In the genomic region with DNA sequence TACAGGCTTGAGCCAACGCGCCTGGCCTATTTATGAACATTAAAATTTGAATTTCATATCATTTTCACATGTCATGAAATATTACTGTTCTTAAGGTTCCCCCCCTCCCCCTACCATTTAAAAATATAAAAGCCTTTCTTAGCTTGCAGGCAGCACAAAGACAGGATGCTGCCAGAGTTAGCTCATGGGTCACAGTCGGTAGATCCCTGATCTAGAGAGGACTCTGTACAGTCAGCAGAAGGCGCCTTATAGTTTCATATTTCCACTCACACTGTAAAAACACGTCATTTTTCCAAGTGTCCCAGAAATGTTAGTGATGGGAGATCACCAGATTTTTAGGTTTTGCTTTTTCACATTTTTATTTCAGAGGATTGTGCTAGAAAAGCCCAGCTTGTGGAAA, we compare ENCODE assay signal across 18 cellular contexts. TPM values are rescaled to one million over a fixed set of nuclear protein-coding genes. Genes with fewer than 3 reads are reported as not detected.
A peak's percentile ranks its signal among the peaks of the same experiment; 100 is the strongest.
DNase-seq lines count a peak whose midpoint lies in the region; TF ChIP-seq lines count a peak whose summit lies in the region.
"Had no signal": no experiment of that assay in that cellular context is flagged by ENCODE, and none has a peak within 500 bp of the region (broad histone marks: within the 10 kb centered on the region; RNA-seq: fewer than 3 reads in every experiment).

No MANE protein-coding gene starts in this region.

- H3K9ac ChIP-seq in skeletal muscle tissue (ENCODE audit: low read depth in 1 of 3, low read length in 3 of 3), result peak overlapping the region; percentile 37 to 73 (median 71)

- 86 to 88% (median 86%) methylated on average over 5 of the region's 5 CpGs for WGBS in ovary, 3 donors

- H3K27ac ChIP-seq in caudate nucleus (ENCODE audit: low read depth, low read length) (peak overlapping the region; percentile 64), right atrium auricular region (peak overlapping the region; percentile 77 to 89), skeletal muscle tissue (ENCODE audit: low read depth, low read length) (peak overlapping the region; percentile 93), ovary (no peak overlapping the region)
- H3K27ac ChIP-seq: epithelial cell of prostate, spleen had no signal

- H3K27me3 ChIP-seq in right atrium auricular region (no peaks in the 10 kb centered on the region), skeletal muscle tissue (ENCODE audit: control insufficient read depth in 3 of 3, insufficient read depth in 3 of 3, low read length in 3 of 3) (no peaks in the 10 kb centered on the region), ovary (no peaks in the 10 kb centered on the region)
- H3K27me3 ChIP-seq: spleen had no signal

- intact Hi-C loops in ovary (cut with DNase I), result no loop called here

- no peak for TF ChIP-seq EP300 in ovary (IDR thresholded peaks at IDR 0.05)

- DNase-seq in DMS53 (lab: John Stamatoyannopoulos, UW), result peak; percentile 55
- no peak for DNase-seq in DMS53 treated with DMSO at 0.1 percent for 48 hours (lab: John Stamatoyannopoulos, UW; ENCODE audit: unreplicated experiment)
- no peak for DNase-seq in caudate nucleus (lab: John Stamatoyannopoulos, UW)
- no peak for DNase-seq in right atrium auricular region (ENCODE audit: low spot score)
- DNase-seq in NOMO-1 (lab: John Stamatoyannopoulos, UW; ENCODE audit: unreplicated experiment in 2 of 2), result no peak
- no peak for DNase-seq in mesenteric fat pad (ENCODE audit: low spot score)
- DNase-seq in ovary, result no peak
- DNase-seq: activated CD8-positive, alpha-beta memory T cell treated with anti-CD3 and anti-CD28 coated beads for 24 hours; activated naive CD8-positive, alpha-beta T cell treated with anti-CD3 and anti-CD28 coated beads, Interleukin-2, amount 50 U/mL, for 24 hours; DMS79 treated with DMSO at 0.1 percent for 48 hours; KBM-7; NCI-H1048; NCI-H2171; spleen; stimulated activated naive CD4-positive, alpha-beta T cell; T-helper 1 cell had no signal

- no peak for TF ChIP-seq POLR2A in ovary (IDR thresholded peaks at IDR 0.05)

- no peaks in the 10 kb centered on the region for H3K9me3 ChIP-seq in right atrium auricular region
- no peaks in the 10 kb centered on the region for H3K9me3 ChIP-seq in skeletal muscle tissue (ENCODE audit: control insufficient read depth in 3 of 3, low read length in 3 of 3)
- H3K9me3 ChIP-seq in ovary, result no peaks in the 10 kb centered on the region
- H3K9me3 ChIP-seq: spleen had no signal

- no peak overlapping the region for H3K4me3 ChIP-seq in right atrium auricular region
- H3K4me3 ChIP-seq in skeletal muscle tissue (ENCODE audit: low read length in 3 of 3), result peak overlapping the region in 1 of 3 donors; percentile 7
- no peak overlapping the region for H3K4me3 ChIP-seq in ovary
- H3K4me3 ChIP-seq: spleen had no signal

- peaks cover 0 to 16% of the 10 kb centered on the region in 2 donors for H3K4me1 ChIP-seq in right atrium auricular region
- H3K4me1 ChIP-seq in skeletal muscle tissue (ENCODE audit: control insufficient read depth in 3 of 3, insufficient read depth in 3 of 3, low read length in 3 of 3), result peaks cover 10 to 31% (median 16%) of the 10 kb centered on the region in 3 donors
- H3K4me1 ChIP-seq in ovary (ENCODE audit: insufficient read depth), result no peaks in the 10 kb centered on the region

- H3K36me3 ChIP-seq in right atrium auricular region (no peaks in the 10 kb centered on the region), skeletal muscle tissue (ENCODE audit: control insufficient read depth in 3 of 3, insufficient read depth in 3 of 3, low read length in 3 of 3) (no peaks in the 10 kb centered on the region), ovary (no peaks in the 10 kb centered on the region)

- TF ChIP-seq CTCF in right atrium auricular region (IDR thresholded peaks at IDR 0.05) (no peak), ovary (IDR thresholded peaks at IDR 0.05) (no peak)

RNA-seq across cellular contexts. Expression of a gene that starts 12.2 kb away (rescaled TPM):
- total RNA-seq in right atrium auricular region (1 to 10 TPM; 6.7 to 6.8 TPM), skeletal muscle tissue (7.8 TPM), mesenteric fat pad (28.6 TPM), ovary (1 to 10 TPM in 6 of 7 donors, under 1 TPM in 1; 0.97 to 5.9 (median 1.8) TPM)
- 1 to 10 TPM in 1 of 2 donors, under 1 TPM in 1; 0.54 to 2.5 TPM for polyA plus RNA-seq in ovary

Comparison
In these comparisons a context has a peak if more than half of its experiments do, and no peak if none do; other contexts are left out.
1. H3K27ac ChIP-seq: peak in caudate nucleus (single experiment), right atrium auricular region (2 of 2) and skeletal muscle tissue (single experiment); none in ovary (0 of 2).